Comparison of ENCODE assay signal across 11 cellular contexts in genomic region chr3:185717121-185717520, GRCh38.
DNase-seq lines count a peak whose midpoint lies in the region; ATAC-seq and TF ChIP-seq lines count a peak whose summit lies in the region.
"Had no signal": no experiment of that assay in that cellular context is flagged by ENCODE, and none has a peak within 500 bp of the region (broad histone marks: within the 10 kb centered on the region; RNA-seq: fewer than 3 reads in every experiment).

No MANE protein-coding gene starts in this region.

- no peak for DNase-seq in A673 (ENCODE audit: low spot score)
- DNase-seq in astrocyte of the hippocampus (ENCODE audit: low read depth, low spot score), result peak; percentile 42
- DNase-seq in iris pigment epithelial cell (ENCODE audit: low read depth), result peak; percentile 91
- DNase-seq in GM13976 (ENCODE audit: low spot score), result no peak
- DNase-seq: NCI-H2081, stomach had no signal

- no TSS peak for BruUV-seq in A673 (replicated peaks; lab: Mats Ljungman, UMichigan)

- POLR2A ChIA-PET in A673 (lab: Charles Lee; ENCODE audit: low non-redundant PET), result no interaction called here

- no peak overlapping the region for H3K4me3 ChIP-seq in A673 (ENCODE audit: low read depth, low read length, poor library complexity, severe bottlenecking)
- no peak overlapping the region for H3K4me3 ChIP-seq in HUES48 (ENCODE audit: low read depth, low read length)
- H3K4me3 ChIP-seq: stomach had no signal

- H3K36me3 ChIP-seq in A673 (ENCODE audit: insufficient read depth, low read length, poor library complexity, severe bottlenecking) (no peaks in the 10 kb centered on the region), HUES48 (ENCODE audit: control insufficient read depth, insufficient read depth, low read length) (0 out of 2 replicates have a peak, but pooled peaks cover 2% of the 10 kb centered on the region)
- H3K36me3 ChIP-seq: stomach had no signal

- no peak for ATAC-seq in HG03469 (IDR thresholded peaks at IDR 0.05; ENCODE audit: unreplicated experiment)
- ATAC-seq in GM18861 (IDR thresholded peaks at IDR 0.05; ENCODE audit: unreplicated experiment), result no peak
- no peak for ATAC-seq in GM21737 (IDR thresholded peaks at IDR 0.05; ENCODE audit: unreplicated experiment)

- H3K9me3 ChIP-seq in A673 (ENCODE audit: low read depth, low read length, poor library complexity, severe bottlenecking), result no peaks in the 10 kb centered on the region
- no peaks in the 10 kb centered on the region for H3K9me3 ChIP-seq in HUES48 (ENCODE audit: control insufficient read depth, insufficient read depth, low read length)
- H3K9me3 ChIP-seq: stomach had no signal

- in situ Hi-C loops in GM13976 (cut with MboI; ENCODE audit: low sequenced_read_pairs, unreplicated experiment), result no loop called here

- CTCF ChIA-PET in A673 (lab: Charles Lee), result no interaction called here

- intact Hi-C loops in A673 (cut with micrococcal nuclease; ENCODE audit: unreplicated experiment), result no loop called here

- H3K4me1 ChIP-seq in A673 (ENCODE audit: insufficient read depth, low read length, poor library complexity, severe bottlenecking) (peaks cover 24% of the 10 kb centered on the region), HUES48 (ENCODE audit: control insufficient read depth, insufficient read depth, low read length) (peaks cover 44% of the 10 kb centered on the region)

- no peak overlapping the region for H3K9ac ChIP-seq in HUES48 (ENCODE audit: low read depth, low read length)

- H3K27ac ChIP-seq in A673 (ENCODE audit: low read depth, low read length, poor library complexity, severe bottlenecking) (peak overlapping the region; percentile 41), HUES48 (ENCODE audit: low read depth, low read length) (peak overlapping the region; percentile 60)
- H3K27ac ChIP-seq: C4-2B, stomach had no signal

- TF ChIP-seq CTCF in A673 (conservative IDR thresholded peaks at IDR 0.05; ENCODE audit: low read depth, low read length) (no peak), GM13976 (IDR thresholded peaks at IDR 0.05; ENCODE audit: borderline replicate concordance, control extremely low read depth, extremely low read depth, insufficient read depth, missing control alignments) (no peak)

- H3K27me3 ChIP-seq in A673 (replicated peaks; ENCODE audit: insufficient read depth, low read depth, low read length, poor library complexity) (no peaks in the 10 kb centered on the region), HUES48 (ENCODE audit: control insufficient read depth, insufficient read depth, low read length) (no peaks in the 10 kb centered on the region)

Comparison
In these comparisons a context has a peak if more than half of its experiments do, and no peak if none do; other contexts are left out.
1. DNase-seq: peak in astrocyte of the hippocampus (single experiment) and iris pigment epithelial cell (single experiment); none in A673 (single experiment) and GM13976 (single experiment).